In genomic region chr7:100745184-100745583, GRCh38 we compare ENCODE assay signal across 9 cellular contexts. TPM values are rescaled to one million over a fixed set of nuclear protein-coding genes. Genes with fewer than 3 reads are reported as not detected.
DNase-seq lines count a peak whose midpoint lies in the region; ATAC-seq lines count a peak whose summit lies in the region.
"Had no signal": no experiment of that assay in that cellular context is flagged by ENCODE, and none has a peak within 500 bp of the region (broad histone marks: within the 10 kb centered on the region; RNA-seq: fewer than 3 reads in every experiment).

No MANE protein-coding gene starts in this region.

- in situ Hi-C loops in KBM-7 (cut with MboI; ENCODE audit: low pct_unique_long_range_greater_than_20kb, low sequenced_read_pairs) = no loop called here

- peak overlapping the region; percentile 81 for H3K4me3 Mint-ChIP-seq in activated CD4-positive, alpha-beta T cell treated with anti-CD3 and anti-CD28 coated beads, Interleukin-2, amount 10 ng/mL, durations not matched to agents 24 days and 14 days
- peak overlapping the region; percentile 75 for H3K4me3 Mint-ChIP-seq in activated naive CD4-positive, alpha-beta T cell treated with anti-CD3 and anti-CD28 coated beads for 36 hours

- peak; percentile 77 for DNase-seq in activated CD4-positive, alpha-beta T cell treated with anti-CD3 and anti-CD28 coated beads, Interleukin-2, amount 10 ng/mL, durations not matched to agents 24 days and 14 days
- no peak for DNase-seq in activated CD4-positive, alpha-beta T cell treated with anti-CD3 and anti-CD28 coated beads, Interleukin-2, amount 50 U/mL, for 4 hours
- DNase-seq in activated naive CD4-positive, alpha-beta T cell treated with anti-CD3 and anti-CD28 coated beads for 36 hours = peak; percentile 56
- DNase-seq in head of caudate nucleus (peak; percentile 18 to 88 (median 68)), sciatic nerve (ENCODE audit: low spot score) (no peak), A172 (ENCODE audit: low spot score) (no peak), NCI-H510A (lab: John Stamatoyannopoulos, UW) (no peak), KBM-7 (no peak)

- peaks cover 5% of the 10 kb centered on the region for H3K4me1 Mint-ChIP-seq in activated CD4-positive, alpha-beta T cell treated with anti-CD3 and anti-CD28 coated beads, Interleukin-2, amount 10 ng/mL, durations not matched to agents 24 days and 14 days
- peaks cover 4% of the 10 kb centered on the region for H3K4me1 Mint-ChIP-seq in activated naive CD4-positive, alpha-beta T cell treated with anti-CD3 and anti-CD28 coated beads for 36 hours (ENCODE audit: low read depth)

- H3K27me3 Mint-ChIP-seq in activated CD4-positive, alpha-beta T cell treated with anti-CD3 and anti-CD28 coated beads, Interleukin-2, amount 10 ng/mL, durations not matched to agents 24 days and 14 days = peaks cover 18% of the 10 kb centered on the region
- peaks cover 13% of the 10 kb centered on the region for H3K27me3 Mint-ChIP-seq in activated naive CD4-positive, alpha-beta T cell treated with anti-CD3 and anti-CD28 coated beads for 36 hours (ENCODE audit: low read depth)

- peak; percentile 62 for ATAC-seq in sciatic nerve

- H3K36me3 Mint-ChIP-seq in activated CD4-positive, alpha-beta T cell treated with anti-CD3 and anti-CD28 coated beads, Interleukin-2, amount 10 ng/mL, durations not matched to agents 24 days and 14 days (ENCODE audit: low read depth) = no peaks in the 10 kb centered on the region
- peaks cover 1% of the 10 kb centered on the region for H3K36me3 Mint-ChIP-seq in activated naive CD4-positive, alpha-beta T cell treated with anti-CD3 and anti-CD28 coated beads for 36 hours (ENCODE audit: low read depth)

- CTCF ChIA-PET in activated naive CD4-positive, alpha-beta T cell treated with anti-CD3 and anti-CD28 coated beads for 36 hours (lab: Charles Lee) = interaction anchor here (0.9 kb wide), 1 partner anchor 39 kb away, joined by 3 read pairs; the partner anchor contains the start of gene POP7

- no peak overlapping the region for H3K27ac Mint-ChIP-seq in activated CD4-positive, alpha-beta T cell treated with anti-CD3 and anti-CD28 coated beads, Interleukin-2, amount 10 ng/mL, durations not matched to agents 24 days and 14 days
- no peak overlapping the region for H3K27ac Mint-ChIP-seq in activated naive CD4-positive, alpha-beta T cell treated with anti-CD3 and anti-CD28 coated beads for 36 hours

- no peaks in the 10 kb centered on the region for H3K9me3 Mint-ChIP-seq in activated CD4-positive, alpha-beta T cell treated with anti-CD3 and anti-CD28 coated beads, Interleukin-2, amount 10 ng/mL, durations not matched to agents 24 days and 14 days
- no peaks in the 10 kb centered on the region for H3K9me3 Mint-ChIP-seq in activated naive CD4-positive, alpha-beta T cell treated with anti-CD3 and anti-CD28 coated beads for 36 hours

- intact Hi-C loops in activated CD4-positive, alpha-beta T cell treated with anti-CD3 and anti-CD28 coated beads, Interleukin-2, amount 10 ng/mL, durations not matched to agents 24 days and 14 days (cut with micrococcal nuclease) = no loop called here
- intact Hi-C loops in activated naive CD4-positive, alpha-beta T cell treated with anti-CD3 and anti-CD28 coated beads for 36 hours (cut with micrococcal nuclease) = loop anchor here (1.0 kb wide), 1 partner anchor 20 kb away; no protein-coding TSS in a partner anchor
- intact Hi-C loops in head of caudate nucleus (cut with DNase I) = no loop called here
- intact Hi-C loops in sciatic nerve (cut with DNase I) = no loop called here

RNA-seq across cellular contexts. Expression of gene ZAN, which starts 11.8 kb away (rescaled TPM):
- not detected in 2 replicates for total RNA-seq in activated CD4-positive, alpha-beta T cell treated with anti-CD3 and anti-CD28 coated beads, Interleukin-2, amount 10 ng/mL, durations not matched to agents 24 days and 14 days
- total RNA-seq in activated naive CD4-positive, alpha-beta T cell treated with anti-CD3 and anti-CD28 coated beads for 36 hours = not detected
- not detected for total RNA-seq in sciatic nerve
- not detected in 2 replicates for total RNA-seq in A172 (2014; rRNA removed; shearing (Covaris generic))
- total RNA-seq: T-helper 1 cell treated with Interleukin-12 subunit alpha and Interleukin-12 subunit beta and Interleukin-4 antibody, amounts not matched to agents 30 ng/mL and 1 ng/mL, for 36 hours had no signal

RNA-seq across cellular contexts. Expression of gene EPO, which starts 24.9 kb away (rescaled TPM):
- 0.40 TPM in 1 of 2 replicates, not detected in the other for total RNA-seq in activated CD4-positive, alpha-beta T cell treated with anti-CD3 and anti-CD28 coated beads, Interleukin-2, amount 10 ng/mL, durations not matched to agents 24 days and 14 days
- total RNA-seq in activated naive CD4-positive, alpha-beta T cell treated with anti-CD3 and anti-CD28 coated beads for 36 hours = not detected
- total RNA-seq in sciatic nerve = not detected
- not detected in 2 replicates for total RNA-seq in A172 (2014; rRNA removed; shearing (Covaris generic))
- total RNA-seq: T-helper 1 cell treated with Interleukin-12 subunit alpha and Interleukin-12 subunit beta and Interleukin-4 antibody, amounts not matched to agents 30 ng/mL and 1 ng/mL, for 36 hours had no signal

RNA-seq across cellular contexts. Expression of gene POP7, which starts 39.3 kb away (rescaled TPM):
- 77.3 and 77.7 TPM in 2 replicates for total RNA-seq in activated CD4-positive, alpha-beta T cell treated with anti-CD3 and anti-CD28 coated beads, Interleukin-2, amount 10 ng/mL, durations not matched to agents 24 days and 14 days
- total RNA-seq in activated naive CD4-positive, alpha-beta T cell treated with anti-CD3 and anti-CD28 coated beads for 36 hours = 10 to 100 TPM; 23.2 to 29.6 TPM
- 16.6 TPM for total RNA-seq in sciatic nerve
- 76.9 and 110 TPM in 2 replicates for total RNA-seq in A172 (2014; rRNA removed; shearing (Covaris generic))

RNA-seq across cellular contexts. Expression of gene GIGYF1, which starts 51.1 kb away (rescaled TPM):
- total RNA-seq in activated CD4-positive, alpha-beta T cell treated with anti-CD3 and anti-CD28 coated beads, Interleukin-2, amount 10 ng/mL, durations not matched to agents 24 days and 14 days = 48.8 and 52.2 TPM in 2 replicates
- total RNA-seq in activated naive CD4-positive, alpha-beta T cell treated with anti-CD3 and anti-CD28 coated beads for 36 hours = 10 to 100 TPM; 32.8 to 37.8 TPM
- total RNA-seq in sciatic nerve = 58.8 TPM
- 12.5 and 16.6 TPM in 2 replicates for total RNA-seq in A172 (2014; rRNA removed; shearing (Covaris generic))

Comparison
In these comparisons a context has a peak if more than half of its experiments do, and no peak if none do; other contexts are left out.
1. DNase-seq: peak in activated CD4-positive, alpha-beta T cell treated with anti-CD3 and anti-CD28 coated beads, Interleukin-2, amount 10 ng/mL, durations not matched to agents 24 days and 14 days (single experiment), activated naive CD4-positive, alpha-beta T cell treated with anti-CD3 and anti-CD28 coated beads for 36 hours (single experiment) and head of caudate nucleus (42 of 42); none in activated CD4-positive, alpha-beta T cell treated with anti-CD3 and anti-CD28 coated beads, Interleukin-2, amount 50 U/mL, for 4 hours (0 of 2), sciatic nerve (single experiment), A172 (single experiment), NCI-H510A (single experiment) and KBM-7 (single experiment).